In genomic region chr7:156554488-156554887, GRCh38 we compare ENCODE assay signal across 3 cellular contexts.
A peak's percentile ranks its signal among the peaks of the same experiment; 100 is the strongest.
TF ChIP-seq lines count a peak whose summit lies in the region.

No MANE protein-coding gene starts in this region.

TF ChIP-seq in SK-N-SH, 30 proteins besides CTCF, POLR2A, EP300 and RAD21:
- TF ChIP-seq ELF1 (IDR thresholded peaks at IDR 0.05), result no peak
- no peak for TF ChIP-seq FOXJ3 (CRISPR knock-in tag; IDR thresholded peaks at IDR 0.05)
- TF ChIP-seq, protein P1, sequence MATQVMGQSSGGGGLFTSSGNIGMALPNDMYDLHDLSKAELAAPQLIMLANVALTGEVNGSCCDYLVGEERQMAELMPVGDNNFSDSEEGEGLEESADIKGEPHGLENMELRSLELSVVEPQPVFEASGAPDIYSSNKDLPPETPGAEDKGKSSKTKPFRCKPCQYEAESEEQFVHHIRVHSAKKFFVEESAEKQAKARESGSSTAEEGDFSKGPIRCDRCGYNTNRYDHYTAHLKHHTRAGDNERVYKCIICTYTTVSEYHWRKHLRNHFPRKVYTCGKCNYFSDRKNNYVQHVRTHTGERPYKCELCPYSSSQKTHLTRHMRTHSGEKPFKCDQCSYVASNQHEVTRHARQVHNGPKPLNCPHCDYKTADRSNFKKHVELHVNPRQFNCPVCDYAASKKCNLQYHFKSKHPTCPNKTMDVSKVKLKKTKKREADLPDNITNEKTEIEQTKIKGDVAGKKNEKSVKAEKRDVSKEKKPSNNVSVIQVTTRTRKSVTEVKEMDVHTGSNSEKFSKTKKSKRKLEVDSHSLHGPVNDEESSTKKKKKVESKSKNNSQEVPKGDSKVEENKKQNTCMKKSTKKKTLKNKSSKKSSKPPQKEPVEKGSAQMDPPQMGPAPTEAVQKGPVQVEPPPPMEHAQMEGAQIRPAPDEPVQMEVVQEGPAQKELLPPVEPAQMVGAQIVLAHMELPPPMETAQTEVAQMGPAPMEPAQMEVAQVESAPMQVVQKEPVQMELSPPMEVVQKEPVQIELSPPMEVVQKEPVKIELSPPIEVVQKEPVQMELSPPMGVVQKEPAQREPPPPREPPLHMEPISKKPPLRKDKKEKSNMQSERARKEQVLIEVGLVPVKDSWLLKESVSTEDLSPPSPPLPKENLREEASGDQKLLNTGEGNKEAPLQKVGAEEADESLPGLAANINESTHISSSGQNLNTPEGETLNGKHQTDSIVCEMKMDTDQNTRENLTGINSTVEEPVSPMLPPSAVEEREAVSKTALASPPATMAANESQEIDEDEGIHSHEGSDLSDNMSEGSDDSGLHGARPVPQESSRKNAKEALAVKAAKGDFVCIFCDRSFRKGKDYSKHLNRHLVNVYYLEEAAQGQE (IDR thresholded peaks at IDR 0.05; ENCODE audit: low read depth, low read length), result no peak
- no peak for TF ChIP-seq CHD2 (IDR thresholded peaks at IDR 0.05; ENCODE audit: low read length, partially characterized antibody)
- TF ChIP-seq RFX5 (IDR thresholded peaks at IDR 0.05; ENCODE audit: low read length), result peak; percentile 72; the same call in 1 of the 2 replicates
- TF ChIP-seq NFIC (IDR thresholded peaks at IDR 0.05; ENCODE audit: borderline replicate concordance), result no peak
- TF ChIP-seq RCOR1 (IDR thresholded peaks at IDR 0.05; ENCODE audit: low read length), result no peak
- TF ChIP-seq, protein P2, sequence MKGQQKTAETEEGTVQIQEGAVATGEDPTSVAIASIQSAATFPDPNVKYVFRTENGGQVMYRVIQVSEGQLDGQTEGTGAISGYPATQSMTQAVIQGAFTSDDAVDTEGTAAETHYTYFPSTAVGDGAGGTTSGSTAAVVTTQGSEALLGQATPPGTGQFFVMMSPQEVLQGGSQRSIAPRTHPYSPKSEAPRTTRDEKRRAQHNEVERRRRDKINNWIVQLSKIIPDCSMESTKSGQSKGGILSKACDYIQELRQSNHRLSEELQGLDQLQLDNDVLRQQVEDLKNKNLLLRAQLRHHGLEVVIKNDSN (IDR thresholded peaks at IDR 0.05; ENCODE audit: borderline replicate concordance, low read depth), result no peak
TF ChIP-seq in SK-N-SH: peak in this region for 1.

TF ChIP-seq in SK-N-SH treated with all-trans-retinoic acid at 6 μM for 48 hours, 23 proteins besides CTCF, POLR2A, EP300 and RAD21 (continues in another document):
- TF ChIP-seq, protein P3, sequence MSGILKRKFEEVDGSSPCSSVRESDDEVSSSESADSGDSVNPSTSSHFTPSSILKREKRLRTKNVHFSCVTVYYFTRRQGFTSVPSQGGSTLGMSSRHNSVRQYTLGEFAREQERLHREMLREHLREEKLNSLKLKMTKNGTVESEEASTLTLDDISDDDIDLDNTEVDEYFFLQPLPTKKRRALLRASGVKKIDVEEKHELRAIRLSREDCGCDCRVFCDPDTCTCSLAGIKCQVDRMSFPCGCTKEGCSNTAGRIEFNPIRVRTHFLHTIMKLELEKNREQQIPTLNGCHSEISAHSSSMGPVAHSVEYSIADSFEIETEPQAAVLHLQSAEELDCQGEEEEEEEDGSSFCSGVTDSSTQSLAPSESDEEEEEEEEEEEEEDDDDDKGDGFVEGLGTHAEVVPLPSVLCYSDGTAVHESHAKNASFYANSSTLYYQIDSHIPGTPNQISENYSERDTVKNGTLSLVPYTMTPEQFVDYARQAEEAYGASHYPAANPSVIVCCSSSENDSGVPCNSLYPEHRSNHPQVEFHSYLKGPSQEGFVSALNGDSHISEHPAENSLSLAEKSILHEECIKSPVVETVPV (CRISPR knock-in tag; IDR thresholded peaks at IDR 0.05), result no peak
- no peak for TF ChIP-seq OSR1 (CRISPR knock-in tag; IDR thresholded peaks at IDR 0.05)
- TF ChIP-seq, protein P4, sequence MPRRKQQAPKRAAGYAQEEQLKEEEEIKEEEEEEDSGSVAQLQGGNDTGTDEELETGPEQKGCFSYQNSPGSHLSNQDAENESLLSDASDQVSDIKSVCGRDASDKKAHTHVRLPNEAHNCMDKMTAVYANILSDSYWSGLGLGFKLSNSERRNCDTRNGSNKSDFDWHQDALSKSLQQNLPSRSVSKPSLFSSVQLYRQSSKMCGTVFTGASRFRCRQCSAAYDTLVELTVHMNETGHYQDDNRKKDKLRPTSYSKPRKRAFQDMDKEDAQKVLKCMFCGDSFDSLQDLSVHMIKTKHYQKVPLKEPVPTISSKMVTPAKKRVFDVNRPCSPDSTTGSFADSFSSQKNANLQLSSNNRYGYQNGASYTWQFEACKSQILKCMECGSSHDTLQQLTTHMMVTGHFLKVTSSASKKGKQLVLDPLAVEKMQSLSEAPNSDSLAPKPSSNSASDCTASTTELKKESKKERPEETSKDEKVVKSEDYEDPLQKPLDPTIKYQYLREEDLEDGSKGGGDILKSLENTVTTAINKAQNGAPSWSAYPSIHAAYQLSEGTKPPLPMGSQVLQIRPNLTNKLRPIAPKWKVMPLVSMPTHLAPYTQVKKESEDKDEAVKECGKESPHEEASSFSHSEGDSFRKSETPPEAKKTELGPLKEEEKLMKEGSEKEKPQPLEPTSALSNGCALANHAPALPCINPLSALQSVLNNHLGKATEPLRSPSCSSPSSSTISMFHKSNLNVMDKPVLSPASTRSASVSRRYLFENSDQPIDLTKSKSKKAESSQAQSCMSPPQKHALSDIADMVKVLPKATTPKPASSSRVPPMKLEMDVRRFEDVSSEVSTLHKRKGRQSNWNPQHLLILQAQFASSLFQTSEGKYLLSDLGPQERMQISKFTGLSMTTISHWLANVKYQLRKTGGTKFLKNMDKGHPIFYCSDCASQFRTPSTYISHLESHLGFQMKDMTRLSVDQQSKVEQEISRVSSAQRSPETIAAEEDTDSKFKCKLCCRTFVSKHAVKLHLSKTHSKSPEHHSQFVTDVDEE (CRISPR knock-in tag; IDR thresholded peaks at IDR 0.05), result no peak
- TF ChIP-seq ZFP3 (CRISPR knock-in tag; IDR thresholded peaks at IDR 0.05), result no peak
- TF ChIP-seq ARNTL (CRISPR knock-in tag; IDR thresholded peaks at IDR 0.05; ENCODE audit: borderline replicate concordance, low read depth), result no peak
- no peak for TF ChIP-seq ESRRG (CRISPR knock-in tag; IDR thresholded peaks at IDR 0.05)
- TF ChIP-seq RARB (CRISPR knock-in tag; IDR thresholded peaks at IDR 0.05), result no peak
- TF ChIP-seq TOX (CRISPR knock-in tag; IDR thresholded peaks at IDR 0.05; ENCODE audit: borderline replicate concordance), result no peak
- TF ChIP-seq ZFP30 (CRISPR knock-in tag; IDR thresholded peaks at IDR 0.05), result no peak
- TF ChIP-seq SNAI2 (CRISPR knock-in tag; IDR thresholded peaks at IDR 0.05), result no peak
- no peak for TF ChIP-seq POU6F1 (CRISPR knock-in tag; IDR thresholded peaks at IDR 0.05; ENCODE audit: borderline replicate concordance, low read depth)
- TF ChIP-seq, protein P5, sequence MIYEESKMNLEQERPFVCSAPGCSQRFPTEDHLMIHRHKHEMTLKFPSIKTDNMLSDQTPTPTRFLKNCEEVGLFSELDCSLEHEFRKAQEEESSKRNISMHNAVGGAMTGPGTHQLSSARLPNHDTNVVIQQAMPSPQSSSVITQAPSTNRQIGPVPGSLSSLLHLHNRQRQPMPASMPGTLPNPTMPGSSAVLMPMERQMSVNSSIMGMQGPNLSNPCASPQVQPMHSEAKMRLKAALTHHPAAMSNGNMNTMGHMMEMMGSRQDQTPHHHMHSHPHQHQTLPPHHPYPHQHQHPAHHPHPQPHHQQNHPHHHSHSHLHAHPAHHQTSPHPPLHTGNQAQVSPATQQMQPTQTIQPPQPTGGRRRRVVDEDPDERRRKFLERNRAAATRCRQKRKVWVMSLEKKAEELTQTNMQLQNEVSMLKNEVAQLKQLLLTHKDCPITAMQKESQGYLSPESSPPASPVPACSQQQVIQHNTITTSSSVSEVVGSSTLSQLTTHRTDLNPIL (CRISPR knock-in tag; IDR thresholded peaks at IDR 0.05; ENCODE audit: low read depth), result no peak
- no peak for TF ChIP-seq CSDC2 (CRISPR knock-in tag; IDR thresholded peaks at IDR 0.05)

TF ChIP-seq in GM12878, 131 proteins besides CTCF, POLR2A, EP300 and RAD21:
- TF ChIP-seq, protein P6, sequence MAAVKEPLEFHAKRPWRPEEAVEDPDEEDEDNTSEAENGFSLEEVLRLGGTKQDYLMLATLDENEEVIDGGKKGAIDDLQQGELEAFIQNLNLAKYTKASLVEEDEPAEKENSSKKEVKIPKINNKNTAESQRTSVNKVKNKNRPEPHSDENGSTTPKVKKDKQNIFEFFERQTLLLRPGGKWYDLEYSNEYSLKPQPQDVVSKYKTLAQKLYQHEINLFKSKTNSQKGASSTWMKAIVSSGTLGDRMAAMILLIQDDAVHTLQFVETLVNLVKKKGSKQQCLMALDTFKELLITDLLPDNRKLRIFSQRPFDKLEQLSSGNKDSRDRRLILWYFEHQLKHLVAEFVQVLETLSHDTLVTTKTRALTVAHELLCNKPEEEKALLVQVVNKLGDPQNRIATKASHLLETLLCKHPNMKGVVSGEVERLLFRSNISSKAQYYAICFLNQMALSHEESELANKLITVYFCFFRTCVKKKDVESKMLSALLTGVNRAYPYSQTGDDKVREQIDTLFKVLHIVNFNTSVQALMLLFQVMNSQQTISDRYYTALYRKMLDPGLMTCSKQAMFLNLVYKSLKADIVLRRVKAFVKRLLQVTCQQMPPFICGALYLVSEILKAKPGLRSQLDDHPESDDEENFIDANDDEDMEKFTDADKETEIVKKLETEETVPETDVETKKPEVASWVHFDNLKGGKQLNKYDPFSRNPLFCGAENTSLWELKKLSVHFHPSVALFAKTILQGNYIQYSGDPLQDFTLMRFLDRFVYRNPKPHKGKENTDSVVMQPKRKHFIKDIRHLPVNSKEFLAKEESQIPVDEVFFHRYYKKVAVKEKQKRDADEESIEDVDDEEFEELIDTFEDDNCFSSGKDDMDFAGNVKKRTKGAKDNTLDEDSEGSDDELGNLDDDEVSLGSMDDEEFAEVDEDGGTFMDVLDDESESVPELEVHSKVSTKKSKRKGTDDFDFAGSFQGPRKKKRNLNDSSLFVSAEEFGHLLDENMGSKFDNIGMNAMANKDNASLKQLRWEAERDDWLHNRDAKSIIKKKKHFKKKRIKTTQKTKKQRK (IDR thresholded peaks at IDR 0.05; ENCODE audit: low read depth, low read length), result no peak
- TF ChIP-seq, protein P7, sequence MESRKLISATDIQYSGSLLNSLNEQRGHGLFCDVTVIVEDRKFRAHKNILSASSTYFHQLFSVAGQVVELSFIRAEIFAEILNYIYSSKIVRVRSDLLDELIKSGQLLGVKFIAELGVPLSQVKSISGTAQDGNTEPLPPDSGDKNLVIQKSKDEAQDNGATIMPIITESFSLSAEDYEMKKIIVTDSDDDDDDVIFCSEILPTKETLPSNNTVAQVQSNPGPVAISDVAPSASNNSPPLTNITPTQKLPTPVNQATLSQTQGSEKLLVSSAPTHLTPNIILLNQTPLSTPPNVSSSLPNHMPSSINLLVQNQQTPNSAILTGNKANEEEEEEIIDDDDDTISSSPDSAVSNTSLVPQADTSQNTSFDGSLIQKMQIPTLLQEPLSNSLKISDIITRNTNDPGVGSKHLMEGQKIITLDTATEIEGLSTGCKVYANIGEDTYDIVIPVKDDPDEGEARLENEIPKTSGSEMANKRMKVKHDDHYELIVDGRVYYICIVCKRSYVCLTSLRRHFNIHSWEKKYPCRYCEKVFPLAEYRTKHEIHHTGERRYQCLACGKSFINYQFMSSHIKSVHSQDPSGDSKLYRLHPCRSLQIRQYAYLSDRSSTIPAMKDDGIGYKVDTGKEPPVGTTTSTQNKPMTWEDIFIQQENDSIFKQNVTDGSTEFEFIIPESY (IDR thresholded peaks at IDR 0.05), result peak; percentile 52; the same call in 1 of the 2 replicates
TF ChIP-seq in GM12878: peak in this region for 1.
